In genomic region chr1:2379733-2380404, GRCh38 we compare ENCODE assay signal across 1 cellular context.
TF ChIP-seq lines count a peak whose summit lies in the region.

No MANE protein-coding gene starts in this region.

TF ChIP-seq in H1, 55 proteins besides CTCF, POLR2A, EP300 and RAD21:
- TF ChIP-seq SIRT6 (IDR thresholded peaks at IDR 0.05; ENCODE audit: low read length) (no peak), SP4 (IDR thresholded peaks at IDR 0.05; ENCODE audit: low read length) (no peak)
